20 cellular contexts compared by ENCODE assay signal in genomic region chr11:104000798-104001197, GRCh38. TPM values are rescaled to one million over a fixed set of nuclear protein-coding genes. Genes with fewer than 3 reads are reported as not detected.
"Had no signal": no experiment of that assay in that cellular context is flagged by ENCODE, and none has a peak within 500 bp of the region (broad histone marks: within the 10 kb centered on the region; RNA-seq: fewer than 3 reads in every experiment).

No MANE protein-coding gene starts in this region.

- H3K9ac ChIP-seq: neural progenitor cell had no signal

- ATAC-seq: activated CD4-positive, alpha-beta T cell treated with anti-CD3 and anti-CD28 coated beads for 36 hours; activated CD8-positive, alpha-beta T cell treated with anti-CD3 and anti-CD28 coated beads, Interleukin-2, amount 10 ng/mL, durations not matched to agents 7 days and 5 days; stimulated activated naive CD8-positive, alpha-beta T cell treated with anti-CD3 and anti-CD28 coated beads, Interleukin-15, amount 100 ng/mL, for 72 hours had no signal

- H3K36me3 ChIP-seq: esophagus squamous epithelium, neural progenitor cell, thoracic aorta, WERI-Rb-1 had no signal

- H3K4me2 ChIP-seq: neural progenitor cell had no signal

- H2AFZ ChIP-seq: neural progenitor cell had no signal

- H3K27ac ChIP-seq: dorsolateral prefrontal cortex, esophagus squamous epithelium, neural progenitor cell, pancreas, skin epidermis, thoracic aorta, WERI-Rb-1 had no signal

- H3K9me3 ChIP-seq: esophagus squamous epithelium, pancreas, thoracic aorta had no signal

- H3K27me3 ChIP-seq: dorsolateral prefrontal cortex, neural progenitor cell, pancreas had no signal

- DNase-seq: activated CD4-positive, alpha-beta T cell treated with anti-CD3 and anti-CD28 coated beads for 36 hours; activated CD8-positive, alpha-beta memory T cell treated with anti-CD3 and anti-CD28 coated beads, Interleukin-2, amount 50 U/mL, for 48 hours; activated CD8-positive, alpha-beta T cell treated with anti-CD3 and anti-CD28 coated beads, Interleukin-2, amount 10 ng/mL, durations not matched to agents 7 days and 5 days; activated naive CD4-positive, alpha-beta T cell treated with Interleukin-2 at 50 U/mL for 16 hours; dorsolateral prefrontal cortex; esophagus squamous epithelium; glutamatergic neuron; immature natural killer cell; midbrain; pancreas; stimulated activated CD4-positive, alpha-beta T cell treated with anti-CD3 and anti-CD28 coated beads, Interleukin-4, amount 100 ng/mL, for 4 hours; stimulated activated naive CD8-positive, alpha-beta T cell treated with anti-CD3 and anti-CD28 coated beads, Interleukin-15, amount 100 ng/mL, for 72 hours; WERI-Rb-1 had no signal

- H3K4me3 ChIP-seq: dorsolateral prefrontal cortex, esophagus squamous epithelium, lung, neural progenitor cell, pancreas, skin epidermis, thoracic aorta had no signal

- H3K4me1 ChIP-seq: neural progenitor cell, pancreas had no signal

RNA-seq across cellular contexts. Expression of gene DDI1, which starts 35.6 kb away (rescaled TPM):
- total RNA-seq: activated CD4-positive, alpha-beta T cell treated with anti-CD3 and anti-CD28 coated beads for 36 hours; activated CD8-positive, alpha-beta T cell treated with anti-CD3 and anti-CD28 coated beads, Interleukin-2, amount 10 ng/mL, durations not matched to agents 7 days and 5 days; activated T-helper 1 cell treated with anti-CD3 and anti-CD28 coated beads, Interleukin-12 subunit alpha, Interleukin-12 subunit beta, Interleukin-2, Interleukin-4 antibody, amounts not matched to agents 30 ng/mL and 10 ng/mL and 1 ng/mL, durations not matched to agents 14 hours and 24 hours and 36 hours; chondrocyte; esophagus squamous epithelium; lung; pancreas; thoracic aorta; ureter had no signal
- polyA plus RNA-seq: lung, pancreas had no signal
